In the genomic region with DNA sequence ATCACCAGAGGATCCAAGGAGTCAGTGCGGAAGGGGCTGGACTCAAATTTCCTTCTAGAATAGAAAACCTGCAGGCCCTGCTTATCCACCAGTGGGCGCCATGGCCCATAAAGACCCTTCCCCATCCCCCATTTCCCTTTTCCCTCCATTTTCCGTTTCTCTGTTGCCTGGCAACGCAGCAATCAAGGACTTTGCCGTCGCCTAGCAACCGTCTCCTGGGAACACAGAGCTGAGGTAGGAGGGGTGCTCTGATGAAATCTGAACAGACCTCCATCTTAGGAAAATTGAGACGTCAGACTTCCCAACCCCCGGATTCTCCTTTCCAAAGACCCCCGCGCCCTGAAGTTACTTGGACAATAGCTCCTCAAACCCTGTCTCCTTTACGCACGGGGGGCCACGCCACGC, we compare ENCODE assay signal across 8 cellular contexts. TPM values are rescaled to one million over a fixed set of nuclear protein-coding genes. Genes with fewer than 3 reads are reported as not detected.
DNase-seq lines count a peak whose midpoint lies in the region; ATAC-seq, FAIRE-seq and TF ChIP-seq lines count a peak whose summit lies in the region.

No MANE protein-coding gene starts in this region.

- peak overlapping the region; percentile 84 for H3K4me3 Mint-ChIP-seq in activated T-cell treated with anti-CD3 and anti-CD28 coated beads, Interleukin-2, amount 50 U/mL, for 4 hours
- peak overlapping the region; percentile 83 for H3K4me3 Mint-ChIP-seq in nephron progenitor cell

- H3K27me3 Mint-ChIP-seq in activated T-cell treated with anti-CD3 and anti-CD28 coated beads, Interleukin-2, amount 50 U/mL, for 4 hours (ENCODE audit: low read depth), result peaks cover 6% of the 10 kb centered on the region
- no peaks in the 10 kb centered on the region for H3K27me3 Mint-ChIP-seq in nephron progenitor cell (ENCODE audit: low read depth, poor library complexity)

- ATAC-seq in HG02798 (IDR thresholded peaks at IDR 0.05; ENCODE audit: poor library complexity, unreplicated experiment) (peak; percentile 2), GM18868 (IDR thresholded peaks at IDR 0.05; ENCODE audit: unreplicated experiment) (no peak), GM21367 (IDR thresholded peaks at IDR 0.05; ENCODE audit: unreplicated experiment) (no peak)
- ATAC-seq in activated T-cell treated with anti-CD3 and anti-CD28 coated beads, Interleukin-2, amount 50 U/mL, for 4 hours, result no peak

- DNase-seq in D721Med (ENCODE audit: insufficient read length, low spot score) (peak; percentile 77), NCI-H446 treated with DMSO at 0.1 percent for 48 hours (lab: John Stamatoyannopoulos, UW) (peak; percentile 82), fibroblast of the conjunctiva (ENCODE audit: low read depth) (peak; percentile 86), nephron progenitor cell (peak; percentile 94)
- no peak for DNase-seq in activated T-cell treated with anti-CD3 and anti-CD28 coated beads, Interleukin-2, amount 50 U/mL, for 4 hours

- H3K9me3 Mint-ChIP-seq in activated T-cell treated with anti-CD3 and anti-CD28 coated beads, Interleukin-2, amount 50 U/mL, for 4 hours, result no peaks in the 10 kb centered on the region
- H3K9me3 Mint-ChIP-seq in nephron progenitor cell, result no peaks in the 10 kb centered on the region

- H3K4me1 Mint-ChIP-seq in activated T-cell treated with anti-CD3 and anti-CD28 coated beads, Interleukin-2, amount 50 U/mL, for 4 hours (ENCODE audit: low read depth), result peaks cover 55% of the 10 kb centered on the region
- H3K4me1 Mint-ChIP-seq in nephron progenitor cell, result peaks cover 90% of the 10 kb centered on the region

- peak; percentile 38 for FAIRE-seq in D721Med (lab: Jason Lieb, UNC)

- TF ChIP-seq CTCF in D721Med (IDR thresholded peaks at IDR 0.05; ENCODE audit: insufficient read depth, missing control alignments), result peak; percentile 32
- peak; percentile 81 for TF ChIP-seq CTCF in nephron progenitor cell (IDR thresholded peaks at IDR 0.05)

- H3K27ac Mint-ChIP-seq in nephron progenitor cell, result peak overlapping the region; percentile 99

- H3K36me3 Mint-ChIP-seq in activated T-cell treated with anti-CD3 and anti-CD28 coated beads, Interleukin-2, amount 50 U/mL, for 4 hours (ENCODE audit: insufficient read depth), result no peaks in the 10 kb centered on the region
- peaks cover 6% of the 10 kb centered on the region for H3K36me3 Mint-ChIP-seq in nephron progenitor cell (ENCODE audit: low read depth)

RNA-seq across cellular contexts. Expression of a gene that starts 5.7 kb away (rescaled TPM):
- total RNA-seq in activated T-cell treated with anti-CD3 and anti-CD28 coated beads, Interleukin-2, amount 50 U/mL, for 4 hours, result 1 to 10 TPM; 4.2 to 6.5 (median 5.7) TPM

RNA-seq across cellular contexts. Expression of a gene that starts 5.8 kb away (rescaled TPM):
- 100 to 1,000 TPM; 161 to 222 (median 174) TPM for total RNA-seq in activated T-cell treated with anti-CD3 and anti-CD28 coated beads, Interleukin-2, amount 50 U/mL, for 4 hours

RNA-seq across cellular contexts. Expression of a gene that starts 20.4 kb away (rescaled TPM):
- total RNA-seq in activated T-cell treated with anti-CD3 and anti-CD28 coated beads, Interleukin-2, amount 50 U/mL, for 4 hours, result 10 to 100 TPM; 62.9 to 65.3 (median 63.2) TPM

RNA-seq across cellular contexts. Expression of a gene that starts 25.4 kb away (rescaled TPM):
- 10 to 100 TPM; 42.6 to 47.6 (median 43.0) TPM for total RNA-seq in activated T-cell treated with anti-CD3 and anti-CD28 coated beads, Interleukin-2, amount 50 U/mL, for 4 hours

RNA-seq across cellular contexts. Expression of a gene that starts 28.4 kb away (rescaled TPM):
- total RNA-seq in activated T-cell treated with anti-CD3 and anti-CD28 coated beads, Interleukin-2, amount 50 U/mL, for 4 hours, result 100 to 1,000 TPM; 114 to 136 (median 133) TPM
